In genomic region chr22:36197601-36198146, GRCh38 we compare ENCODE assay signal across 1 cellular context.
TF ChIP-seq lines count a peak whose summit lies in the region.

No MANE protein-coding gene starts in this region.

TF ChIP-seq in K562, 482 proteins besides CTCF, POLR2A, EP300 and RAD21:
- TF ChIP-seq NR2C2 (CRISPR knock-in tag; IDR thresholded peaks at IDR 0.05) (no peak), NR2C2 (tag; IDR thresholded peaks at IDR 0.05) (peak; percentile 50; the same call in 1 of the 2 replicates), GABPB1 (CRISPR knock-in tag; IDR thresholded peaks at IDR 0.05) (0 out of 2 replicates have a peak, but pooled peaks have one; percentile 28), NRF1 (conservative IDR thresholded peaks at IDR 0.05 in 1 of 2, IDR thresholded peaks at IDR 0.05 in 1 of 2) (peak in 1 of 2 experiments; percentile 28; a peak in 1 of 4 replicates), GABPA (tag; conservative IDR thresholded peaks at IDR 0.05; ENCODE audit: low read depth) (0 out of 2 replicates have a peak, but pooled peaks have one; percentile 34), KDM1A (IDR thresholded peaks at IDR 0.05) (peak in 1 of 2 experiments; percentile 30; a peak in 1 of 4 replicates), EP400 (IDR thresholded peaks at IDR 0.05) (0 out of 2 replicates have a peak, but pooled peaks have one; percentile 14), EGR1 (conservative IDR thresholded peaks at IDR 0.05) (no peak), SMAD4 (CRISPR knock-in tag; conservative IDR thresholded peaks at IDR 0.05) (0 out of 2 replicates have a peak, but pooled peaks have one; percentile 18), ZNF589 (CRISPR knock-in tag; IDR thresholded peaks at IDR 0.05; ENCODE audit: low read depth) (0 out of 2 replicates have a peak, but pooled peaks have one; percentile 26), CBFA2T3 (IDR thresholded peaks at IDR 0.05) (peak; percentile 21; the same call in 1 of the 2 replicates), TFAP4 (CRISPR knock-in tag; IDR thresholded peaks at IDR 0.05; ENCODE audit: borderline replicate concordance) (peak; percentile 71), ZBTB5 (IDR thresholded peaks at IDR 0.05) (peak; percentile 52; the same call in 1 of the 2 replicates), DACH1 (IDR thresholded peaks at IDR 0.05; ENCODE audit: partially characterized antibody) (peak; percentile 43), RFX7 (CRISPR knock-in tag; IDR thresholded peaks at IDR 0.05) (no peak), CXXC5 (CRISPR knock-in tag; IDR thresholded peaks at IDR 0.05) (peak; percentile 16; the same call in 1 of the 2 replicates), SPI1 (IDR thresholded peaks at IDR 0.05; ENCODE audit: borderline replicate concordance, low read depth, low read length) (peak; percentile 74; the same call in 1 of the 2 replicates), NFIX (CRISPR knock-in tag; IDR thresholded peaks at IDR 0.05; ENCODE audit: low read depth) (no peak), BRD9 (IDR thresholded peaks at IDR 0.05; ENCODE audit: low read depth, partially characterized antibody) (no peak), IRF9 (tag; IDR thresholded peaks at IDR 0.05) (no peak), TRIM28 (IDR thresholded peaks at IDR 0.05) (no peak), ETS1 (conservative IDR thresholded peaks at IDR 0.05; ENCODE audit: control insufficient read depth, low read depth, low read length) (peak; percentile 47; the same call in 1 of the 2 replicates), HMG20B (CRISPR knock-in tag; IDR thresholded peaks at IDR 0.05) (0 out of 2 replicates have a peak, but pooled peaks have one; percentile 5), KLF16 (IDR thresholded peaks at IDR 0.05) (peak; percentile 60; the same call in 1 of the 2 replicates), ZNF354B (CRISPR knock-in tag; IDR thresholded peaks at IDR 0.05) (no peak), ETV1 (tag; conservative IDR thresholded peaks at IDR 0.05; ENCODE audit: low read depth) (0 out of 2 replicates have a peak, but pooled peaks have one; percentile 15)
